Comparison of ENCODE assay signal across 33 cellular contexts in the genomic region with DNA sequence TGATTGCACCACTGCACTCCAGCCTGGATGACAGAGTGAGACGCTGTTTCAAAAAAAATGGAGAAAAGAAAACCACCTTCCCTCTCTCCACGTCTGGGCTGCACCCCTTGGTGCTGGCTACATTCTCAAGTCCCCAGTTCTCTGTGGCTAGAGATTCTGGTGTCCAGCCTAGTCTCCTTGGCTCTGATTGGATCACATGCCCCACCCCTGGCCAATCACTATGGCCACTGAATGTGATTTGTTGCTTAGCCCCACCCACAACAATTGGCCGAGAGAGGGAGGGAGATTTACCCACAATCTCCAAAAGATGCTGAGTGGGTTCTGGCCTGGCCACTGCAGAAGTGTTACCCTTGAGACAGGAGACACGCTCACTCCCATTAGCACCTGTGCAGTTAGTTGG. TPM values are rescaled to one million over a fixed set of nuclear protein-coding genes. Genes with fewer than 3 reads are reported as not detected.
"Had no signal": no experiment of that assay in that cellular context is flagged by ENCODE, and none has a peak within 500 bp of the region (broad histone marks: within the 10 kb centered on the region; RNA-seq: fewer than 3 reads in every experiment).

No MANE protein-coding gene starts in this region.

- ATAC-seq: activated CD8-positive, alpha-beta T cell treated with anti-CD3 and anti-CD28 coated beads for 36 hours; activated naive CD8-positive, alpha-beta T cell treated with anti-CD3 and anti-CD28 coated beads, Interleukin-2, amount 50 U/mL, for 24 hours; activated T-cell treated with anti-CD3 and anti-CD28 coated beads, Interleukin-2, amount 50 U/mL, for 4 hours; activated T-helper 17 cell treated with anti-CD3 and anti-CD28 coated beads, Interleukin-2, amount 50 U/mL, for 72 hours; body of pancreas; effector memory CD8-positive, alpha-beta T cell; gastroesophageal sphincter; heart right ventricle; T-helper 17 cell; WTC11 had no signal

- H3K27me3 ChIP-seq: adrenal gland, body of pancreas, esophagus squamous epithelium, gastroesophageal sphincter had no signal

- H3K36me3 ChIP-seq: adrenal gland, esophagus squamous epithelium, gastroesophageal sphincter, heart right ventricle had no signal

- H3K9me3 ChIP-seq: adrenal gland, body of pancreas, esophagus squamous epithelium, gastroesophageal sphincter had no signal

- DNase-seq: activated CD4-positive, alpha-beta T cell treated with anti-CD3 and anti-CD28 coated beads for 1 hour; activated CD4-positive, alpha-beta T cell treated with anti-CD3 and anti-CD28 coated beads for 4 hours; activated CD4-positive, alpha-beta T cell treated with anti-CD3 and anti-CD28 coated beads, Interleukin-2, amount 50 U/mL, for 1 hour; activated CD4-positive, alpha-beta T cell treated with anti-CD3 and anti-CD28 coated beads, Interleukin-2, amount 50 U/mL, for 48 hours; activated CD8-positive, alpha-beta memory T cell treated with anti-CD3 and anti-CD28 coated beads for 24 hours; activated CD8-positive, alpha-beta T cell treated with anti-CD3 and anti-CD28 coated beads for 36 hours; activated effector memory CD4-positive, alpha-beta T cell treated with Interleukin-2 at 50 U/mL for 16 hours; activated gamma-delta T cell treated with Interleukin-2 at 50 U/mL for 16 hours; activated naive CD4-positive, alpha-beta T cell treated with anti-CD3 and anti-CD28 coated beads for 36 hours; activated naive CD8-positive, alpha-beta T cell treated with anti-CD3 and anti-CD28 coated beads for 36 hours; activated naive CD8-positive, alpha-beta T cell treated with anti-CD3 and anti-CD28 coated beads, Interleukin-2, amount 50 U/mL, for 24 hours; activated T-cell treated with anti-CD3 and anti-CD28 coated beads, Interleukin-2, amount 50 U/mL, for 4 hours; adrenal gland; amygdala; aorta; body of pancreas; caudate nucleus; cortex of kidney; dermis blood vessel endothelial cell; effector CD4-positive, alpha-beta T cell; effector memory CD8-positive, alpha-beta T cell; esophagus squamous epithelium; foreskin melanocyte; heart right ventricle; T-helper 1 cell; T-helper 17 cell; T1000 had no signal

- H3K27ac ChIP-seq: adrenal gland, epithelial cell of prostate, esophagus squamous epithelium, gastroesophageal sphincter, heart right ventricle had no signal

- H3K4me3 ChIP-seq: adrenal gland, body of pancreas, esophagus squamous epithelium, gastroesophageal sphincter, heart right ventricle had no signal

RNA-seq across cellular contexts. Expression of a gene that starts 39.4 kb away (rescaled TPM):
- total RNA-seq: activated T-helper 17 cell treated with anti-CD3 and anti-CD28 coated beads, Interleukin-2, amount 50 U/mL, for 72 hours; chondrocyte; glomerular endothelial cell; T-helper 17 cell had no signal
